ENCODE assay signal across 24 cellular contexts in genomic region chr2:23347516-23348481, GRCh38. TPM values are rescaled to one million over a fixed set of nuclear protein-coding genes. Genes with fewer than 3 reads are reported as not detected.
DNase-seq lines count a peak whose midpoint lies in the region; ATAC-seq, FAIRE-seq and TF ChIP-seq lines count a peak whose summit lies in the region.
"Had no signal": no experiment of that assay in that cellular context is flagged by ENCODE, and none has a peak within 500 bp of the region (broad histone marks: within the 10 kb centered on the region; RNA-seq: fewer than 3 reads in every experiment).

No MANE protein-coding gene starts in this region.

- no peak overlapping the region for H3K18ac ChIP-seq in H1 (ENCODE audit: extremely low read depth, low read length)

- POLR2A ChIA-PET in HCT116 (lab: Charles Lee) = no interaction called here
- POLR2A ChIA-PET in H1 (lab: Charles Lee; ENCODE audit: partially characterized antibody) = no interaction called here

- H3K36me3 Mint-ChIP-seq in neural crest cell (ENCODE audit: low read depth) = no peaks in the 10 kb centered on the region
- H3K36me3 Mint-ChIP-seq: CD4-positive, CD25-positive, alpha-beta regulatory T cell; CD8-positive, alpha-beta memory T cell had no signal

- H2AFZ ChIP-seq in HCT116 (ENCODE audit: low read depth, low read length, poor library complexity, severe bottlenecking) (no peak overlapping the region), H1 (ENCODE audit: low read length) (no peak overlapping the region)

- no TSS peak for BruUV-seq in HCT116 (replicated peaks; lab: Mats Ljungman, UMichigan)

- no peak overlapping the region for H2AK5ac ChIP-seq in H1 (ENCODE audit: low read depth, low read length)

- no peak overlapping the region for H2BK5ac ChIP-seq in H1 (ENCODE audit: low read depth, low read length)

- no peak overlapping the region for H4K91ac ChIP-seq in H1 (replicated peaks; ENCODE audit: insufficient read length, low read length)

- DNase-seq in HCT116 (ENCODE audit: low read depth, low spot score) (no peak), SJCRH30 (peak; percentile 27 to 58), H1 (ENCODE audit: low read depth in 1 of 2, low spot score in 2 of 2) (no peak), neural crest cell (ENCODE audit: low read depth, low spot score) (no peak), mucosa of descending colon (no peak), nucleus accumbens (lab: John Stamatoyannopoulos, UW) (no peak), iPS-NIHi11 (ENCODE audit: low spot score) (no peak)
- DNase-seq: ACHN; BE2C; C1 segment of cervical spinal cord; CD4-positive, CD25-positive, alpha-beta regulatory T cell; CD8-positive, alpha-beta memory T cell; COR-L47; DMS 273 treated with DMSO at 0.1 percent for 48 hours; DMS53; DND-41; EL; GOT3; HCEC 1CT; HFFc6 had no signal

- H3K4me2 ChIP-seq in HCT116 (ENCODE audit: low read length) (no peak overlapping the region), H1 (ENCODE audit: insufficient read depth in 1 of 2, low read depth in 2 of 2, low read length in 2 of 2) (no peak overlapping the region)

- H3K79me2 ChIP-seq in HCT116 (ENCODE audit: insufficient read depth, low read length) (no peaks in the 10 kb centered on the region), H1 (ENCODE audit: control insufficient read depth in 1 of 2, insufficient read depth in 2 of 2, low read length in 2 of 2) (no peaks in the 10 kb centered on the region)

- H3K4me1 ChIP-seq in HCT116 (ENCODE audit: control insufficient read depth in 1 of 2, insufficient read depth in 2 of 2, low read length in 2 of 2) (peaks cover 0 to 10% of the 10 kb centered on the region in 2 experiments; a peak in 2 of 4 replicates), SJCRH30 (peaks cover 28% of the 10 kb centered on the region), H1 (replicated peaks in 1 of 4; ENCODE audit: control insufficient read depth in 3 of 4, insufficient read depth in 4 of 4, low read length in 3 of 4) (peaks cover 0 to 5% (median 3%) of the 10 kb centered on the region in 4 experiments; a peak in 5 of 7 replicates), mucosa of descending colon (ENCODE audit: low read depth) (no peaks in the 10 kb centered on the region)

- H3K9ac ChIP-seq in HCT116 (ENCODE audit: low read length) (no peak overlapping the region), H1 (replicated peaks in 1 of 4; ENCODE audit: extremely low read depth in 1 of 4, low read depth in 3 of 4, low read length in 3 of 4) (no peak overlapping the region)

- no peaks in the 10 kb centered on the region; a peak in 1 of 4 replicates for H3K9me3 ChIP-seq in HCT116 (ENCODE audit: control insufficient read depth in 1 of 2, insufficient read depth in 1 of 2, low read depth in 1 of 2, low read length in 2 of 2)
- H3K9me3 ChIP-seq in SJCRH30 (replicated peaks) = no peaks in the 10 kb centered on the region; the same call in 1 of the 2 replicates
- H3K9me3 ChIP-seq in H1 (ENCODE audit: insufficient read depth in 2 of 2, low read depth in 1 of 2, low read length in 1 of 2) = 0 out of 4 replicates have a peak, but pooled peaks cover 0 to 2% of the 10 kb centered on the region in 2 experiments
- no peaks in the 10 kb centered on the region for H3K9me3 ChIP-seq in mucosa of descending colon
- H3K9me3 ChIP-seq: BE2C had no signal

- TF ChIP-seq CTCF in HCT116 (IDR thresholded peaks at IDR 0.05 in 2 of 3, conservative IDR thresholded peaks at IDR 0.05 in 1 of 3; ENCODE audit: borderline replicate concordance in 1 of 3, insufficient read depth in 1 of 3, low read depth in 2 of 3, low read length in 2 of 3) (no peak), H1 (IDR thresholded peaks at IDR 0.05; ENCODE audit: control extremely low read depth in 1 of 3, insufficient read depth in 1 of 3, low read depth in 1 of 3, low read length in 3 of 3) (no peak), neural crest cell (conservative IDR thresholded peaks at IDR 0.05) (no peak), mucosa of descending colon (IDR thresholded peaks at IDR 0.05) (no peak)

- intact Hi-C loops in HCT116 (cut with micrococcal nuclease) = no loop called here
- intact Hi-C loops in mucosa of descending colon (cut with DNase I, micrococcal nuclease) = no loop called here

- H4K20me1 ChIP-seq in HCT116 (ENCODE audit: insufficient read depth) (no peaks in the 10 kb centered on the region), H1 (replicated peaks in 1 of 2; ENCODE audit: control insufficient read depth in 1 of 2, insufficient read depth in 2 of 2, low read length in 2 of 2) (no peaks in the 10 kb centered on the region)

- H3K27me3 ChIP-seq in HCT116 (ENCODE audit: insufficient read depth, low read length) (peaks cover 29% of the 10 kb centered on the region), SJCRH30 (no peaks in the 10 kb centered on the region), H1 (replicated peaks in 1 of 4; ENCODE audit: control insufficient read depth in 3 of 4, extremely low read depth in 1 of 4, insufficient read depth in 3 of 4, low read length in 3 of 4) (peaks cover 0 to 14% (median 8%) of the 10 kb centered on the region in 4 experiments; a peak in 4 of 7 replicates)
- H3K27me3 ChIP-seq: BE2C had no signal

- no peak overlapping the region for H3K56ac ChIP-seq in H1 (replicated peaks; ENCODE audit: insufficient read length, low read depth, low read length)

- no peak overlapping the region for H2BK12ac ChIP-seq in H1 (ENCODE audit: low read depth, low read length)

- peaks cover 19% of the 10 kb centered on the region for H3K4me1 Mint-ChIP-seq in neural crest cell
- H3K4me1 Mint-ChIP-seq: CD4-positive, CD25-positive, alpha-beta regulatory T cell; CD8-positive, alpha-beta memory T cell had no signal

- RAD21 ChIA-PET in HCT116 (lab: Charles Lee; ENCODE audit: low non-redundant PET in 1 of 2, low total read pairs in 2 of 2, uncharacterized antibody in 2 of 2, unreplicated experiment in 2 of 2) = no interaction called here

- no peak overlapping the region for H4K5ac ChIP-seq in H1 (ENCODE audit: insufficient read length, low read depth, low read length)

- FAIRE-seq in H1 (lab: Jason Lieb, UNC) = no peak
- FAIRE-seq: A204.1, GM12891 had no signal

- H3K27ac Mint-ChIP-seq in neural crest cell (ENCODE audit: unreplicated experiment) = peak overlapping the region; percentile 86
- H3K27ac Mint-ChIP-seq: CD4-positive, CD25-positive, alpha-beta regulatory T cell; CD8-positive, alpha-beta memory T cell; HFFc6 had no signal

- ATAC-seq in HCT116 (no peak), mucosa of descending colon (no peak), HG02852 (IDR thresholded peaks at IDR 0.05; ENCODE audit: unreplicated experiment) (no peak)

- TF ChIP-seq EP300 in H1 (IDR thresholded peaks at IDR 0.05; ENCODE audit: borderline replicate concordance in 1 of 2, low read depth in 2 of 2, low read length in 2 of 2) = no peak

- peaks cover 6% of the 10 kb centered on the region for H3K9me3 Mint-ChIP-seq in neural crest cell
- H3K9me3 Mint-ChIP-seq: CD4-positive, CD25-positive, alpha-beta regulatory T cell; CD8-positive, alpha-beta memory T cell; HFFc6 had no signal

- H3K27me3 Mint-ChIP-seq in neural crest cell (ENCODE audit: low read depth) = no peaks in the 10 kb centered on the region
- H3K27me3 Mint-ChIP-seq: CD4-positive, CD25-positive, alpha-beta regulatory T cell had no signal

- H3K36me3 ChIP-seq in HCT116 (ENCODE audit: control insufficient read depth in 1 of 2, insufficient read depth in 2 of 2, low read length in 2 of 2) (no peaks in the 10 kb centered on the region), SJCRH30 (no peaks in the 10 kb centered on the region), H1 (ENCODE audit: control insufficient read depth in 2 of 4, insufficient read depth in 4 of 4, low read length in 3 of 4) (no peaks in the 10 kb centered on the region), mucosa of descending colon (ENCODE audit: low read depth) (no peaks in the 10 kb centered on the region)
- H3K36me3 ChIP-seq: BE2C had no signal

- no peak overlapping the region for H3K4me3 Mint-ChIP-seq in neural crest cell
- H3K4me3 Mint-ChIP-seq: CD4-positive, CD25-positive, alpha-beta regulatory T cell; CD8-positive, alpha-beta memory T cell; HFFc6 had no signal

- H2BK15ac ChIP-seq in H1 (ENCODE audit: low read length) = no peak overlapping the region

- no peaks in the 10 kb centered on the region for H3K79me1 ChIP-seq in H1 (ENCODE audit: low read depth, low read length)

- H3K23me2 ChIP-seq in H1 (ENCODE audit: low read depth, low read length) = no peaks in the 10 kb centered on the region

- WGBS in H1 (ENCODE audit: extremely low coverage in 1 of 2, insufficient coverage in 1 of 2, insufficient read length in 1 of 2, insufficient replicate concordance in 2 of 2, low coverage in 1 of 2, low lambda C conversion rate in 2 of 2, missing lambda C conversion rate in 1 of 2), 2 experiments = 92% methylated on average over 21 of the region's 26 CpGs; no CpG with 5 or more reads in 1 of the 2 experiments

- no peak for TF ChIP-seq POLR2A in HCT116 (IDR thresholded peaks at IDR 0.05; ENCODE audit: borderline replicate concordance, extremely low read depth, insufficient read depth, insufficient read length)
- TF ChIP-seq POLR2A in H1 (IDR thresholded peaks at IDR 0.05; ENCODE audit: control extremely low read depth in 1 of 2, low read depth in 2 of 2, low read length in 2 of 2) = no peak

- peak overlapping the region; percentile 75 for H3K4ac ChIP-seq in H1 (replicated peaks; ENCODE audit: insufficient read length, low read depth, low read length)

- no peak overlapping the region; the same call in 1 of the 2 replicates for H4K8ac ChIP-seq in H1 (ENCODE audit: extremely low read depth, insufficient read depth, low read length)

- CTCF ChIA-PET in HCT116 (lab: Charles Lee) = no interaction called here
- CTCF ChIA-PET in H1 (lab: Charles Lee; ENCODE audit: partially characterized antibody) = interaction anchor here (1.6 to 3.3 kb wide), 2 partner anchors 17 to 35 kb away, joined by 5 to 16 read pairs; no protein-coding TSS in a partner anchor

- no peak overlapping the region for H2BK20ac ChIP-seq in H1 (ENCODE audit: low read length)

- H2BK120ac ChIP-seq in H1 (replicated peaks; ENCODE audit: low read depth, low read length) = no peak overlapping the region

- H3K23ac ChIP-seq in H1 (ENCODE audit: insufficient read length) = no peak overlapping the region

- H3K14ac ChIP-seq in H1 (ENCODE audit: insufficient read length) = no peak overlapping the region

- TF ChIP-seq RAD21 in HCT116 (IDR thresholded peaks at IDR 0.05; ENCODE audit: low read depth) = no peak
- no peak for TF ChIP-seq RAD21 in H1 (IDR thresholded peaks at IDR 0.05 in 1 of 2, conservative IDR thresholded peaks at IDR 0.05 in 1 of 2; ENCODE audit: low read depth in 2 of 2, low read length in 2 of 2)

- no peaks in the 10 kb centered on the region for H3K9me2 ChIP-seq in HCT116 (ENCODE audit: insufficient read depth)

- H3K4me3 ChIP-seq in HCT116 (replicated peaks in 1 of 2; ENCODE audit: low read depth in 1 of 2, low read length in 2 of 2) (no peak overlapping the region), SJCRH30 (no peak overlapping the region), H1 (ENCODE audit: extremely low read depth in 1 of 4, insufficient read depth in 2 of 4, low read depth in 3 of 4, low read length in 4 of 4) (no peak overlapping the region), mucosa of descending colon (no peak overlapping the region)

- H3K27ac ChIP-seq in HCT116 (ENCODE audit: low read depth, low read length) (no peak overlapping the region), SJCRH30 (no peak overlapping the region), H1 (ENCODE audit: low read depth, low read length) (no peak overlapping the region)

RNA-seq across cellular contexts. Expression of gene KLHL29, which starts 37.2 kb away (rescaled TPM):
- total RNA-seq in HCT116 (2021; ENCODE audit: unreplicated experiment) (16.7 TPM), neural crest cell (7.3 and 8.4 TPM in 2 replicates), mucosa of descending colon (10 to 100 TPM in 1 of 3 donors, 1 to 10 TPM in 2; 2.6 to 13.0 (median 5.5) TPM)
- polyA plus RNA-seq in HCT116 (2012) = 13.5 and 18.3 TPM in 2 replicates
- total RNA-seq in SJCRH30 (2014; rRNA removed; shearing (Covaris generic)) = 30.8 and 34.1 TPM in 2 replicates
- total RNA-seq in H1 (2021; fragmentation: NEBNext Ultra II Directional; extraction: Animal tissue kit (Norgen Biotek cat#: 25700)) = 4.3 and 4.7 TPM in 2 replicates
- polyA plus RNA-seq in H1 (2011; rRNA removed) = 1.1 and 2.6 TPM in 2 replicates
- 1.8 TPM for polyA plus RNA-seq in H1 (2011; cell fraction: cytosol; rRNA removed)
- 6.5 TPM for polyA plus RNA-seq in H1 (2011; cell fraction: nucleus; rRNA removed)
- 2.1 to 2.4 TPM (median 2.2 TPM) in 4 replicates for polyA plus RNA-seq in H1 (2012, experiment 1 of 2)
- 1.4 TPM for polyA plus RNA-seq in H1 (2012, experiment 2 of 2)
- polyA plus RNA-seq in H1 (2013, experiment 1 of 2) = 2.0 TPM
- polyA plus RNA-seq in H1 (2013, experiment 2 of 2) = 2.0 TPM
- polyA minus RNA-seq in H1 (2011; rRNA and poly(A)+ RNA removed) = 1.2 and 1.5 TPM in 2 replicates
- 1.8 TPM for polyA minus RNA-seq in H1 (2011; cell fraction: cytosol; rRNA and poly(A)+ RNA removed)
- 5.0 TPM for polyA minus RNA-seq in H1 (2011; cell fraction: nucleus; rRNA and poly(A)+ RNA removed)
- total RNA-seq: G401 had no signal

Comparison
In these comparisons a context has a peak if more than half of its experiments do, and no peak if none do; other contexts are left out.
1. DNase-seq: peak in SJCRH30 (2 of 2); none in HCT116 (single experiment), H1 (0 of 2), neural crest cell (single experiment), mucosa of descending colon (0 of 3), nucleus accumbens (0 of 56) and iPS-NIHi11 (single experiment).
2. Of the 16 proteins assayed by ChIP-seq in both H1 and HCT116: peak only in H1: CEBPB; only in HCT116: none; in both: EGR1; in neither: 14.